20 cellular contexts compared by ENCODE assay signal in the genomic region with DNA sequence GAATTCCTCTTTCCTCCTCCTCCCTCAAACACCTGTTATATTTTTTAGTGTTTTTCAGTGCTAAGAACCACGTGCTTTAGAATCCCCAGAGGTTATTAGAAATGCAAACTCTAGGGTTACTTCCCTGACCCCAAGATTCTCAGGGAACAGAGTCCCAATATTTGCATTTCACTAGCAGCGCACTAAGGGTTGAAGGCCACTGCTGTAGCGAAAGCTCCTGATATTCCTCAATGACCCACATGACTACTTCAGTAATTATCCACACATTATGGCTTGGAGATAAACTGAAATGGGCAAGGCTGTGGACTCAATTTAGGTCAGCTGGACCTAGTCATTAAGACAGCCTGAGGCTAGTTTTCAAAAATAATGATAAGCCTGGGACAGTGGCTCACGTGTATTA.
"Had no signal": no experiment of that assay in that cellular context is flagged by ENCODE, and none has a peak within 500 bp of the region (broad histone marks: within the 10 kb centered on the region; RNA-seq: fewer than 3 reads in every experiment).

No MANE protein-coding gene starts in this region.

- H3K9me3 Mint-ChIP-seq: memory B cell; natural killer cell; neural crest cell; stimulated activated effector memory CD8-positive, alpha-beta T cell treated with anti-CD3 and anti-CD28 coated beads, Interleukin-12 subunit alpha, Interleukin-12 subunit beta, amount 100 ng/mL, for 72 hours had no signal

- H3K4me3 Mint-ChIP-seq: memory B cell; natural killer cell; neural crest cell; stimulated activated effector memory CD8-positive, alpha-beta T cell treated with anti-CD3 and anti-CD28 coated beads, Interleukin-12 subunit alpha, Interleukin-12 subunit beta, amount 100 ng/mL, for 72 hours had no signal

- ATAC-seq: gastrocnemius medialis; left lobe of liver; natural killer cell; pancreas; stimulated activated effector memory CD8-positive, alpha-beta T cell treated with anti-CD3 and anti-CD28 coated beads, Interleukin-12 subunit alpha, Interleukin-12 subunit beta, amount 100 ng/mL, for 72 hours had no signal

- H3K27me3 Mint-ChIP-seq: progenitor cell of endocrine pancreas had no signal

- H3K27ac Mint-ChIP-seq: memory B cell; natural killer cell; progenitor cell of endocrine pancreas; stimulated activated effector memory CD8-positive, alpha-beta T cell treated with anti-CD3 and anti-CD28 coated beads, Interleukin-12 subunit alpha, Interleukin-12 subunit beta, amount 100 ng/mL, for 72 hours had no signal

- H3K36me3 Mint-ChIP-seq: stimulated activated effector memory CD8-positive, alpha-beta T cell treated with anti-CD3 and anti-CD28 coated beads, Interleukin-12 subunit alpha, Interleukin-12 subunit beta, amount 100 ng/mL, for 72 hours had no signal

- DNase-seq: dorsolateral prefrontal cortex; effector CD4-positive, alpha-beta T cell; foreskin fibroblast; gastrocnemius medialis; head of caudate nucleus; kidney; natural killer cell; pancreas; right lobe of liver; stimulated activated CD4-positive, alpha-beta T cell treated with anti-CD3 and anti-CD28 coated beads, Interleukin-2, amount 100 ng/mL, for 24 hours; stimulated activated CD4-positive, alpha-beta T cell treated with anti-CD3 and anti-CD28 coated beads, Interleukin-4, amount 100 ng/mL, for 24 hours; stimulated activated naive CD4-positive, alpha-beta T cell treated with Interleukin-2 at 50 U/mL for 16 hours; stomach; thyroid gland; trophoblast cell had no signal
